In genomic region chr19:8319807-8320520, GRCh38 we compare ENCODE assay signal across 8 cellular contexts. TPM values are rescaled to one million over a fixed set of nuclear protein-coding genes. Genes with fewer than 3 reads are reported as not detected.
A peak's percentile ranks its signal among the peaks of the same experiment; 100 is the strongest.
DNase-seq lines count a peak whose midpoint lies in the region; TF ChIP-seq lines count a peak whose summit lies in the region.

No MANE protein-coding gene starts in this region.

- H3K9me3 ChIP-seq in DOHH2 (ENCODE audit: control insufficient read depth, insufficient read depth, low read length) (no peaks in the 10 kb centered on the region), SJCRH30 (replicated peaks) (no peaks in the 10 kb centered on the region), esophagus squamous epithelium (no peaks in the 10 kb centered on the region), trophoblast cell (ENCODE audit: insufficient read depth, low read depth, low read length) (no peaks in the 10 kb centered on the region)

- TF ChIP-seq POLR2A in esophagus squamous epithelium (IDR thresholded peaks at IDR 0.05), result no peak

- peaks cover 38% of the 10 kb centered on the region for H3F3A ChIP-seq in DOHH2 (ENCODE audit: control insufficient read depth, insufficient read depth)

- no peak overlapping the region for H3K14ac ChIP-seq in trophoblast cell (ENCODE audit: low read length)

- no peak overlapping the region for H2BK120ac ChIP-seq in trophoblast cell (ENCODE audit: insufficient read depth, low read length, poor library complexity)

- H3K27ac ChIP-seq in DOHH2 (ENCODE audit: low read depth, low read length) (peak overlapping the region; percentile 46; the same call in 1 of the 2 replicates), SJCRH30 (no peak overlapping the region), esophagus squamous epithelium (peak overlapping the region in 3 of 4 donors; percentile 94 to 98 (median 97)), trophoblast cell (ENCODE audit: low read depth, low read length) (no peak overlapping the region)

- H3K27me3 ChIP-seq in DOHH2 (ENCODE audit: control insufficient read depth, low read length), result no peaks in the 10 kb centered on the region
- H3K27me3 ChIP-seq in SJCRH30, result no peaks in the 10 kb centered on the region
- H3K27me3 ChIP-seq in esophagus squamous epithelium, result no peaks in the 10 kb centered on the region
- H3K27me3 ChIP-seq in trophoblast cell (ENCODE audit: insufficient read depth, low read length), result no peaks in the 10 kb centered on the region

- H3K4me3 ChIP-seq in DOHH2 (ENCODE audit: low read length), result peak overlapping the region; percentile 92
- peak overlapping the region; percentile 85 for H3K4me3 ChIP-seq in SJCRH30
- peak overlapping the region; percentile 70 to 96 (median 84) for H3K4me3 ChIP-seq in esophagus squamous epithelium
- H3K4me3 ChIP-seq in trophoblast cell (ENCODE audit: low read depth, low read length), result no peak overlapping the region

- H3K23ac ChIP-seq in trophoblast cell (ENCODE audit: low read length), result no peak overlapping the region

- H3K79me2 ChIP-seq in DOHH2 (ENCODE audit: control insufficient read depth, low read length) (peaks cover 68% of the 10 kb centered on the region), trophoblast cell (ENCODE audit: control insufficient read depth, insufficient read depth, low read length, poor library complexity) (peaks cover 18% of the 10 kb centered on the region)

- H3K4ac ChIP-seq in trophoblast cell (ENCODE audit: low read depth, low read length), result peak overlapping the region; percentile 59

- H2AK5ac ChIP-seq in trophoblast cell (ENCODE audit: low read length), result no peak overlapping the region

- H3K9me2 ChIP-seq in DOHH2 (replicated peaks; ENCODE audit: control insufficient read depth, low read length), result no peaks in the 10 kb centered on the region

- peak overlapping the region; percentile 84 for H3K4me2 ChIP-seq in DOHH2 (ENCODE audit: low read length)
- peak overlapping the region; percentile 95 for H3K4me2 ChIP-seq in trophoblast cell (ENCODE audit: low read length)

- TF ChIP-seq CTCF in DOHH2 (IDR thresholded peaks at IDR 0.05; ENCODE audit: low read depth, low read length, poor library complexity, severe bottlenecking), result no peak
- no peak for TF ChIP-seq CTCF in esophagus squamous epithelium (IDR thresholded peaks at IDR 0.05)

- H2BK5ac ChIP-seq in trophoblast cell (ENCODE audit: low read depth, low read length, poor library complexity), result no peak overlapping the region

- DNase-seq in SJCRH30 (no peak), esophagus squamous epithelium (lab: John Stamatoyannopoulos, UW) (no peak), trophoblast cell (no peak), KBM-7 (no peak), HuH-7.5 (ENCODE audit: low spot score) (no peak), cerebellar nuclear complex (lab: John Stamatoyannopoulos, UW) (no peak)
- no peak for DNase-seq in stimulated activated naive CD4-positive, alpha-beta T cell treated with Interleukin-2 at 50 U/mL for 16 hours (lab: John Stamatoyannopoulos, UW)

- no peak overlapping the region for H3K18ac ChIP-seq in trophoblast cell (ENCODE audit: low read length)

- no peak overlapping the region for H2BK12ac ChIP-seq in trophoblast cell (ENCODE audit: low read length)

- H4K91ac ChIP-seq in trophoblast cell (ENCODE audit: low read depth, low read length), result no peak overlapping the region

- intact Hi-C loops in esophagus squamous epithelium (cut with DNase I), result no loop called here

- H4K20me1 ChIP-seq in DOHH2 (ENCODE audit: control insufficient read depth, insufficient read depth, low read depth, low read length), result peaks cover 23% of the 10 kb centered on the region

- no peak overlapping the region for H2AFZ ChIP-seq in trophoblast cell (ENCODE audit: insufficient read depth, low read length, poor library complexity)

- WGBS in esophagus squamous epithelium, 2 donors, result 81 to 82% methylated on average over 16 to 19 of the region's 19 CpGs
- WGBS in trophoblast cell (ENCODE audit: extremely low coverage, insufficient coverage, insufficient read length), result no CpG with 5 or more reads among the region's 19 CpGs

- H3K9ac ChIP-seq in trophoblast cell (ENCODE audit: low read length), result no peak overlapping the region

- H3K4me1 ChIP-seq in DOHH2 (ENCODE audit: control insufficient read depth, low read length) (peaks cover 66% of the 10 kb centered on the region), SJCRH30 (peaks cover 5% of the 10 kb centered on the region; the same call in 1 of the 2 replicates), esophagus squamous epithelium (peaks cover 25 to 46% (median 29%) of the 10 kb centered on the region in 3 donors), trophoblast cell (ENCODE audit: control insufficient read depth in 1 of 2, insufficient read depth in 2 of 2, low read length in 2 of 2) (peaks cover 8 to 9% of the 10 kb centered on the region in 2 experiments)

- H4K12ac ChIP-seq in trophoblast cell (ENCODE audit: low read depth, low read length), result no peak overlapping the region

- H4K8ac ChIP-seq in trophoblast cell (ENCODE audit: low read depth, low read length), result no peak overlapping the region

- H3K79me1 ChIP-seq in trophoblast cell (ENCODE audit: low read length), result peaks cover 10% of the 10 kb centered on the region

- in situ Hi-C loops in KBM-7 (cut with MboI; ENCODE audit: low pct_unique_long_range_greater_than_20kb, low sequenced_read_pairs), result no loop called here

- H3K36me3 ChIP-seq in DOHH2 (ENCODE audit: control insufficient read depth, low read length) (peaks cover 69% of the 10 kb centered on the region), SJCRH30 (peaks cover 21% of the 10 kb centered on the region), esophagus squamous epithelium (peaks cover 0 to 57% (median 13%) of the 10 kb centered on the region in 3 donors), trophoblast cell (ENCODE audit: control insufficient read depth in 1 of 2, insufficient read depth in 2 of 2, low read length in 2 of 2) (peaks cover 35 to 37% of the 10 kb centered on the region in 2 experiments)

RNA-seq across cellular contexts. Expression of gene NDUFA7, which starts 1.2 kb away (rescaled TPM):
- total RNA-seq in SJCRH30 (2014; rRNA removed; shearing (Covaris generic)), result 25.6 and 40.7 TPM in 2 replicates
- total RNA-seq in esophagus squamous epithelium, result 10 to 100 TPM; 23.8 to 40.6 (median 32.8) TPM
- 113 and 115 TPM in 2 replicates for polyA plus RNA-seq in trophoblast cell (2013)

RNA-seq across cellular contexts. Expression of gene RPS28, which starts 1.3 kb away (rescaled TPM):
- 651 and 901 TPM in 2 replicates for total RNA-seq in SJCRH30 (2014; rRNA removed; shearing (Covaris generic))
- total RNA-seq in esophagus squamous epithelium, result 100 to 1,000 TPM; 267 to 710 (median 400) TPM
- 1,437 and 1,442 TPM in 2 replicates for polyA plus RNA-seq in trophoblast cell (2013)

RNA-seq across cellular contexts. Expression of gene CD320, which starts 11.8 kb away (rescaled TPM):
- total RNA-seq in SJCRH30 (2014; rRNA removed; shearing (Covaris generic)), result 44.2 and 49.4 TPM in 2 replicates
- total RNA-seq in esophagus squamous epithelium, result 10 to 100 TPM in 3 of 4 donors, 1 to 10 TPM in 1; 8.7 to 27.0 (median 22.3) TPM
- polyA plus RNA-seq in trophoblast cell (2013), result 15.3 and 16.3 TPM in 2 replicates

RNA-seq across cellular contexts. Expression of gene KANK3, which starts 23.1 kb away (rescaled TPM):
- total RNA-seq in SJCRH30 (2014; rRNA removed; shearing (Covaris generic)), result 0.04 TPM in 1 of 2 replicates, not detected in the other
- total RNA-seq in esophagus squamous epithelium, result 1 to 10 TPM; 2.9 to 8.8 (median 4.4) TPM
- 0.60 and 0.90 TPM in 2 replicates for polyA plus RNA-seq in trophoblast cell (2013)

RNA-seq across cellular contexts. Expression of gene ANGPTL4, which starts 44.0 kb away (rescaled TPM):
- 0.10 and 0.59 TPM in 2 replicates for total RNA-seq in SJCRH30 (2014; rRNA removed; shearing (Covaris generic))
- 10 to 100 TPM; 17.0 to 37.1 (median 19.2) TPM for total RNA-seq in esophagus squamous epithelium
- polyA plus RNA-seq in trophoblast cell (2013), result 4.1 and 4.3 TPM in 2 replicates

Comparison
In these comparisons a context has a peak if more than half of its experiments do, and no peak if none do; other contexts are left out.
1. H3K27ac ChIP-seq: peak in DOHH2 (single experiment) and esophagus squamous epithelium (3 of 4); none in SJCRH30 (single experiment) and trophoblast cell (single experiment).